In genomic region chr12:46617167-46617566, GRCh38 we compare ENCODE assay signal across 13 cellular contexts.
DNase-seq lines count a peak whose midpoint lies in the region; ATAC-seq and TF ChIP-seq lines count a peak whose summit lies in the region.
"Had no signal": no experiment of that assay in that cellular context is flagged by ENCODE, and none has a peak within 500 bp of the region (broad histone marks: within the 10 kb centered on the region; RNA-seq: fewer than 3 reads in every experiment).

No MANE protein-coding gene starts in this region.

- WGBS in esophagus squamous epithelium, 2 donors: 47 to 69% methylated on average over 4 of the region's 4 CpGs
- 83% methylated on average over 4 of the region's 4 CpGs for WGBS in mesenchymal stem cell
- 50 to 80% methylated on average over 2 to 4 of the region's 4 CpGs for WGBS in transverse colon (ENCODE audit: low coverage in 1 of 2), 2 donors

- TF ChIP-seq CTCF in esophagus squamous epithelium (IDR thresholded peaks at IDR 0.05): no peak
- TF ChIP-seq CTCF in transverse colon (IDR thresholded peaks at IDR 0.05): no peak

- H2BK120ac ChIP-seq in mesenchymal stem cell (ENCODE audit: low read depth, low read length): no peak overlapping the region

- ATAC-seq in HG03571 (IDR thresholded peaks at IDR 0.05; ENCODE audit: unreplicated experiment): no peak
- ATAC-seq: activated T-helper 17 cell treated with anti-CD3 and anti-CD28 coated beads, Interleukin-2, amount 50 U/mL, for 72 hours; naive thymus-derived CD8-positive, alpha-beta T cell had no signal

- TF ChIP-seq POLR2A in esophagus squamous epithelium (IDR thresholded peaks at IDR 0.05) (no peak), transverse colon (IDR thresholded peaks at IDR 0.05) (no peak)

- no peak overlapping the region for H2BK15ac ChIP-seq in mesenchymal stem cell (ENCODE audit: low read depth, poor library complexity, severe bottlenecking)

- DNase-seq in NOMO-1 treated with DMSO at 0.1 percent for 48 hours (lab: John Stamatoyannopoulos, UW; ENCODE audit: unreplicated experiment): peak; percentile 16
- DNase-seq in NOMO-1 (lab: John Stamatoyannopoulos, UW; ENCODE audit: unreplicated experiment in 2 of 2): no peak
- no peak for DNase-seq in esophagus squamous epithelium (lab: John Stamatoyannopoulos, UW)
- peak; percentile 80 for DNase-seq in mesenchymal stem cell
- DNase-seq in transverse colon: peak; percentile 14
- no peak for DNase-seq in cerebellar nuclear complex (lab: John Stamatoyannopoulos, UW)
- DNase-seq in NCI-H1092 treated with DMSO at 0.1 percent for 48 hours (lab: John Stamatoyannopoulos, UW): no peak
- DNase-seq: activated CD4-positive, alpha-beta T cell treated with anti-CD3 and anti-CD28 coated beads, Interleukin-2, amount 50 U/mL, for 1 hour; DMS53; naive thymus-derived CD8-positive, alpha-beta T cell had no signal

- H3K23ac ChIP-seq in mesenchymal stem cell (ENCODE audit: low read length in 2 of 2): no peak overlapping the region

- H3K9me3 ChIP-seq in esophagus squamous epithelium: no peaks in the 10 kb centered on the region
- no peaks in the 10 kb centered on the region for H3K9me3 ChIP-seq in mesenchymal stem cell (ENCODE audit: control insufficient read depth, low read length)
- H3K9me3 ChIP-seq in transverse colon: no peaks in the 10 kb centered on the region

- no peak overlapping the region for H3K18ac ChIP-seq in mesenchymal stem cell (ENCODE audit: low read depth in 1 of 2, low read length in 2 of 2)

- H3K27ac ChIP-seq in esophagus squamous epithelium: peak overlapping the region in 3 of 4 donors; percentile 17 to 36 (median 34)
- H3K27ac ChIP-seq in mesenchymal stem cell (ENCODE audit: low read length, poor library complexity, severe bottlenecking): no peak overlapping the region
- peak overlapping the region in 2 of 4 donors; percentile 28 to 58 for H3K27ac ChIP-seq in transverse colon
- H3K27ac ChIP-seq: epithelial cell of prostate had no signal

- TF ChIP-seq EP300 in transverse colon (IDR thresholded peaks at IDR 0.05; ENCODE audit: low read depth): no peak

- H2BK5ac ChIP-seq in mesenchymal stem cell (ENCODE audit: low read depth, low read length, poor library complexity, severe bottlenecking): no peak overlapping the region

- no peaks in the 10 kb centered on the region for H3K79me1 ChIP-seq in mesenchymal stem cell (replicated peaks; ENCODE audit: low read length, poor library complexity, severe bottlenecking)

- peak overlapping the region; percentile 30 for H3K9ac ChIP-seq in mesenchymal stem cell (ENCODE audit: low read length)

- H3K14ac ChIP-seq in mesenchymal stem cell (ENCODE audit: low read length in 2 of 2): peak overlapping the region in 1 of 2 experiments; percentile 20

- H3K4me3 ChIP-seq in esophagus squamous epithelium (no peak overlapping the region), mesenchymal stem cell (ENCODE audit: insufficient read depth in 1 of 2, low read depth in 1 of 2, low read length in 2 of 2) (no peak overlapping the region), transverse colon (no peak overlapping the region)

- H3K27me3 ChIP-seq in esophagus squamous epithelium (no peaks in the 10 kb centered on the region), mesenchymal stem cell (ENCODE audit: control insufficient read depth in 1 of 2, insufficient read depth in 1 of 2, low read length in 2 of 2) (no peaks in the 10 kb centered on the region), transverse colon (no peaks in the 10 kb centered on the region)

- H3K4me2 ChIP-seq in mesenchymal stem cell (ENCODE audit: low read length, poor library complexity, severe bottlenecking): no peak overlapping the region

- H3K36me3 ChIP-seq in esophagus squamous epithelium (no peaks in the 10 kb centered on the region), mesenchymal stem cell (ENCODE audit: control insufficient read depth in 1 of 2, insufficient read depth in 2 of 2, low read depth in 1 of 2, low read length in 2 of 2) (no peaks in the 10 kb centered on the region), transverse colon (no peaks in the 10 kb centered on the region)

- intact Hi-C loops in esophagus squamous epithelium (cut with DNase I): no loop called here
- intact Hi-C loops in transverse colon (cut with DNase I; ENCODE audit: low total_unique reads): no loop called here

- no peak overlapping the region for H2AK5ac ChIP-seq in mesenchymal stem cell (ENCODE audit: low read length, severe bottlenecking)

- in situ Hi-C loops in transverse colon (cut with MboI; ENCODE audit: low pct_ligation_motif_present in 1 of 4, low pct_unique_long_range_greater_than_20kb in 1 of 4, low sequenced_read_pairs in 3 of 4): no loop called here

- H3K4ac ChIP-seq in mesenchymal stem cell (ENCODE audit: low read depth in 1 of 2, low read length in 2 of 2): no peak overlapping the region

- H4K91ac ChIP-seq in mesenchymal stem cell (ENCODE audit: low read length): no peak overlapping the region

- H3K4me1 ChIP-seq in esophagus squamous epithelium (no peaks in the 10 kb centered on the region), mesenchymal stem cell (ENCODE audit: control insufficient read depth, insufficient read depth, low read depth, low read length) (no peaks in the 10 kb centered on the region), transverse colon (no peaks in the 10 kb centered on the region)

- H4K8ac ChIP-seq in mesenchymal stem cell (ENCODE audit: low read length): no peak overlapping the region

- no peak overlapping the region for H2BK12ac ChIP-seq in mesenchymal stem cell (ENCODE audit: low read length in 2 of 2)

- no peak overlapping the region for H2AFZ ChIP-seq in mesenchymal stem cell (ENCODE audit: low read depth, low read length)

Comparison
In these comparisons a context has a peak if more than half of its experiments do, and no peak if none do; other contexts are left out.
1. DNase-seq: peak in NOMO-1 treated with DMSO at 0.1 percent for 48 hours (single experiment), mesenchymal stem cell (single experiment) and transverse colon (single experiment); none in NOMO-1 (0 of 2), esophagus squamous epithelium (single experiment), cerebellar nuclear complex (0 of 2) and NCI-H1092 treated with DMSO at 0.1 percent for 48 hours (single experiment).